ENCODE assay signal across 1 cellular context in the genomic region with DNA sequence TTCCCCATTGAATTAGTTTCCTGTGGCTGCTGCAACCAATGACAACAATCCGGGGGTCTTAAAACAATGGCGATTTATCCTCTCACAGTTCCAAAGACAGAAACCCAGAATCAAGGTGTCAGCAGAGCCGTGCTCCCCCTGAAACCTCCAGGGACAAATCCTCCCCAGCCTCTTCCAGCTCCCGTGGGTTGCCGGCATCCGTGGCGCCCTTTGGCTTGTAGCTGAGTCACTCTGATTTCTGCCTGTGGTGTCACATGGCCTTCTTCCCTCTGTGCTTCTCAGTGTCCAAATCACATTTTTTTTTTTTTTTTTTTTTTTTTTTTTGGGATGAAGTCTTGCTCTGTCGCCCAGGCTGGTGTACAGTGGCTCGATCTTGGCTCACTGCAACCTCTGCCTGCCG.
A peak's percentile ranks its signal among the peaks of the same experiment; 100 is the strongest.
TF ChIP-seq lines count a peak whose summit lies in the region.

No MANE protein-coding gene starts in this region.

TF ChIP-seq in K562, 482 proteins besides CTCF, POLR2A, EP300 and RAD21 (continued from another document and continues in another):
- TF ChIP-seq ZFX (CRISPR knock-in tag; IDR thresholded peaks at IDR 0.05) (no peak), PHB2 (IDR thresholded peaks at IDR 0.05; ENCODE audit: low read depth) (no peak), HDAC6 (IDR thresholded peaks at IDR 0.05; ENCODE audit: low read depth, low read length) (no peak), PYGO2 (tag; IDR thresholded peaks at IDR 0.05) (no peak), CBX5 (IDR thresholded peaks at IDR 0.05; ENCODE audit: borderline replicate concordance, low read depth) (no peak), TCF7L2 (IDR thresholded peaks at IDR 0.05; ENCODE audit: low read depth, low read length) (no peak), SMAD1 (IDR thresholded peaks at IDR 0.05; ENCODE audit: low read depth, low read length, partially characterized antibody) (no peak), ZNF263 (CRISPR knock-in tag; IDR thresholded peaks at IDR 0.05; ENCODE audit: borderline replicate concordance) (peak; percentile 53; the same call in 1 of the 2 replicates), ZNF23 (CRISPR knock-in tag; IDR thresholded peaks at IDR 0.05) (no peak), DIDO1 (tag; IDR thresholded peaks at IDR 0.05; ENCODE audit: low read depth) (no peak), MTA1 (IDR thresholded peaks at IDR 0.05; ENCODE audit: borderline replicate concordance) (no peak), CBX8 (IDR thresholded peaks at IDR 0.05; ENCODE audit: borderline replicate concordance, extremely low read depth, low read depth, low read length, poor library complexity, severe bottlenecking) (no peak), ZC3H11A (IDR thresholded peaks at IDR 0.05; ENCODE audit: low read depth, low read length) (no peak), FOXM1 (IDR thresholded peaks at IDR 0.05; ENCODE audit: low read depth) (no peak), FOXM1 (CRISPR knock-in tag; IDR thresholded peaks at IDR 0.05; ENCODE audit: low read depth) (no peak), BRD4 (IDR thresholded peaks at IDR 0.05) (no peak), MBD2 (IDR thresholded peaks at IDR 0.05; ENCODE audit: borderline replicate concordance, low read depth) (no peak), ZNF717 (CRISPR knock-in tag; IDR thresholded peaks at IDR 0.05) (no peak), DNMT1 (IDR thresholded peaks at IDR 0.05) (no peak), ZNF197 (CRISPR knock-in tag; IDR thresholded peaks at IDR 0.05; ENCODE audit: low read depth) (no peak), MYC (IDR thresholded peaks at IDR 0.05; ENCODE audit: low read depth, low read length) (no peak), MYC (CRISPR knock-in tag; IDR thresholded peaks at IDR 0.05; ENCODE audit: borderline replicate concordance, low read depth) (no peak), NFE2 (IDR thresholded peaks at IDR 0.05; ENCODE audit: low read depth) (peak; percentile 55; the same call in 1 of the 2 replicates), MAFG (tag; conservative IDR thresholded peaks at IDR 0.05) (0 out of 2 replicates have a peak, but pooled peaks have one; percentile 10), U2AF1 (optimal IDR thresholded peaks at IDR 0.05; ENCODE audit: low read depth, low read length) (no peak), NR2F6 (CRISPR knock-in tag; IDR thresholded peaks at IDR 0.05) (no peak), XRCC3 (IDR thresholded peaks at IDR 0.05) (no peak)
- TF ChIP-seq, protein P1, sequence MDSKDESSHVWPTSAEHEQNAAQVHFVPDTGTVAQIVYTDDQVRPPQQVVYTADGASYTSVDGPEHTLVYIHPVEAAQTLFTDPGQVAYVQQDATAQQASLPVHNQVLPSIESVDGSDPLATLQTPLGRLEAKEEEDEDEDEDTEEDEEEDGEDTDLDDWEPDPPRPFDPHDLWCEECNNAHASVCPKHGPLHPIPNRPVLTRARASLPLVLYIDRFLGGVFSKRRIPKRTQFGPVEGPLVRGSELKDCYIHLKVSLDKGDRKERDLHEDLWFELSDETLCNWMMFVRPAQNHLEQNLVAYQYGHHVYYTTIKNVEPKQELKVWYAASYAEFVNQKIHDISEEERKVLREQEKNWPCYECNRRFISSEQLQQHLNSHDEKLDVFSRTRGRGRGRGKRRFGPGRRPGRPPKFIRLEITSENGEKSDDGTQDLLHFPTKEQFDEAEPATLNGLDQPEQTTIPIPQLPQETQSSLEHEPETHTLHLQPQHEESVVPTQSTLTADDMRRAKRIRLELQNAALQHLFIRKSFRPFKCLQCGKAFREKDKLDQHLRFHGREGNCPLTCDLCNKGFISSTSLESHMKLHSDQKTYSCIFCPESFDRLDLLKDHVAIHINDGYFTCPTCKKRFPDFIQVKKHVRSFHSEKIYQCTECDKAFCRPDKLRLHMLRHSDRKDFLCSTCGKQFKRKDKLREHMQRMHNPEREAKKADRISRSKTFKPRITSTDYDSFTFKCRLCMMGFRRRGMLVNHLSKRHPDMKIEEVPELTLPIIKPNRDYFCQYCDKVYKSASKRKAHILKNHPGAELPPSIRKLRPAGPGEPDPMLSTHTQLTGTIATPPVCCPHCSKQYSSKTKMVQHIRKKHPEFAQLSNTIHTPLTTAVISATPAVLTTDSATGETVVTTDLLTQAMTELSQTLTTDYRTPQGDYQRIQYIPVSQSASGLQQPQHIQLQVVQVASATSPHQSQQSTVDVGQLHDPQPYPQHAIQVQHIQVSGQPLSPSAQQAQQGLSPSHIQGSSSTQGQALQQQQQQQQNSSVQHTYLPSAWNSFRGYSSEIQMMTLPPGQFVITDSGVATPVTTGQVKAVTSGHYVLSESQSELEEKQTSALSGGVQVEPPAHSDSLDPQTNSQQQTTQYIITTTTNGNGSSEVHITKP (IDR thresholded peaks at IDR 0.05; ENCODE audit: partially characterized antibody): peak; percentile 85
- TF ChIP-seq, protein P2, sequence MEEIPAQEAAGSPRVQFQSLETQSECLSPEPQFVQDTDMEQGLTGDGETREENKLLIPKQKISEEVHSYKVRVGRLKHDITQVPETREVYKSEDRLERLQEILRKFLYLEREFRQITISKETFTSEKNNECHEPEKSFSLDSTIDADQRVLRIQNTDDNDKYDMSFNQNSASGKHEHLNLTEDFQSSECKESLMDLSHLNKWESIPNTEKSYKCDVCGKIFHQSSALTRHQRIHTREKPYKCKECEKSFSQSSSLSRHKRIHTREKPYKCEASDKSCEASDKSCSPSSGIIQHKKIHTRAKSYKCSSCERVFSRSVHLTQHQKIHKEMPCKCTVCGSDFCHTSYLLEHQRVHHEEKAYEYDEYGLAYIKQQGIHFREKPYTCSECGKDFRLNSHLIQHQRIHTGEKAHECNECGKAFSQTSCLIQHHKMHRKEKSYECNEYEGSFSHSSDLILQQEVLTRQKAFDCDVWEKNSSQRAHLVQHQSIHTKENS (CRISPR knock-in tag; IDR thresholded peaks at IDR 0.05): no peak
- TF ChIP-seq, protein P3, sequence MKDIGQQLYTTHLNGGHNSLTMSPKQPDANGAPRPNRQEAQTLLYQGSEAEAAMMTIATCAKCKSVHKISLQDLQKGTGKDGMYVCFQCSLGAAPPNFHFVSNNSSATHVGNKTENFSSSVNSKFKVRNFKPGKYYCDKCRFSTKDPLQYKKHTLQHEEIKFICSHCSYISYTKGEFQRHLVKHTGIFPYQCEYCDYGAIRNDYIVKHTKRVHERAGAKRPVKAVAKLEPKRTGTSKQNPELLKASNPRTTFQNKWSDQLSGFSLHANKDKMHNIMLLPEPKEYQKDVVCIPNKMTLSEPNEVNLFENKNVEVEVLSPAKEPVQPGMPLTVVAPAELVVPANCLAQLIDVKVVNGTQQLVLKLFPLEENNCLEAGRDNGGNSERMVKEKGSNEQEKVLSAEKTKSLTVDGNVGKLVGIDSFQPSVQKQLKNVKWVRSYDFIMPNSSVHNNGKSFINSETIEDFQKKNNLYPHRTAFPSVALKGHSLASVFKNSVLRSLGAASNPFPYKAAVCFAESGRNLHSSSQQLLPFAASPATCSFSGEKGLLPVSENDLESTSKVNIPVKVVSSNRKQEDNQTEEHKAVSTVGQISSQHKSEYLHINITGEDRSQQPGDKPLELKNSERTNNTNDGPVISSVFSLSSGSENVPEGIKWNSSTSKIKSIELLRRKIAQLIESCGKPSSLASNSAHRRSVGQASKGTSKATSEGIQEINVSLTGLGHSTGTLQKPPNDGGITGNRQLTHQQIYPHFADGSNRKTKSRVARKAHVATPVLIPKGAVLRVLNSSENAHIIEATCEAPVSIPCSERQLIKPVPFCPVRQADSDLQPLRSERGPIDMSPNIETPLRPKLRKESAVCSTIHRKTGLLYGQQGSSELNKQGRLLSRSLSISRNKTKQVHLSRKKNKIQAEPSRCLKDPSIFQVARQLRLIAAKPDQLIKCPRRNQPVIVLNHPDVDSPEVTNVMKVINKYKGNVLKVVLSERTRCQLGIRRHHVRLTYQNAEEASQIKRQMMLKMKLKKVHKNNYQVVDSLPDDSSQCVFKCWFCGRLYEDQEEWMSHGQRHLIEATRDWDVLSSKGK (CRISPR knock-in tag; IDR thresholded peaks at IDR 0.05): no peak
- TF ChIP-seq, protein P4, sequence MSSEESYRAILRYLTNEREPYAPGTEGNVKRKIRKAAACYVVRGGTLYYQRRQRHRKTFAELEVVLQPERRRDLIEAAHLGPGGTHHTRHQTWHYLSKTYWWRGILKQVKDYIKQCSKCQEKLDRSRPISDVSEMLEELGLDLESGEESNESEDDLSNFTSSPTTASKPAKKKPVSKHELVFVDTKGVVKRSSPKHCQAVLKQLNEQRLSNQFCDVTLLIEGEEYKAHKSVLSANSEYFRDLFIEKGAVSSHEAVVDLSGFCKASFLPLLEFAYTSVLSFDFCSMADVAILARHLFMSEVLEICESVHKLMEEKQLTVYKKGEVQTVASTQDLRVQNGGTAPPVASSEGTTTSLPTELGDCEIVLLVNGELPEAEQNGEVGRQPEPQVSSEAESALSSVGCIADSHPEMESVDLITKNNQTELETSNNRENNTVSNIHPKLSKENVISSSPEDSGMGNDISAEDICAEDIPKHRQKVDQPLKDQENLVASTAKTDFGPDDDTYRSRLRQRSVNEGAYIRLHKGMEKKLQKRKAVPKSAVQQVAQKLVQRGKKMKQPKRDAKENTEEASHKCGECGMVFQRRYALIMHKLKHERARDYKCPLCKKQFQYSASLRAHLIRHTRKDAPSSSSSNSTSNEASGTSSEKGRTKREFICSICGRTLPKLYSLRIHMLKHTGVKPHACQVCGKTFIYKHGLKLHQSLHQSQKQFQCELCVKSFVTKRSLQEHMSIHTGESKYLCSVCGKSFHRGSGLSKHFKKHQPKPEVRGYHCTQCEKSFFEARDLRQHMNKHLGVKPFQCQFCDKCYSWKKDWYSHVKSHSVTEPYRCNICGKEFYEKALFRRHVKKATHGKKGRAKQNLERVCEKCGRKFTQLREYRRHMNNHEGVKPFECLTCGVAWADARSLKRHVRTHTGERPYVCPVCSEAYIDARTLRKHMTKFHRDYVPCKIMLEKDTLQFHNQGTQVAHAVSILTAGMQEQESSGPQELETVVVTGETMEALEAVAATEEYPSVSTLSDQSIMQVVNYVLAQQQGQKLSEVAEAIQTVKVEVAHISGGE (CRISPR knock-in tag; IDR thresholded peaks at IDR 0.05): no peak
- TF ChIP-seq, protein P5, sequence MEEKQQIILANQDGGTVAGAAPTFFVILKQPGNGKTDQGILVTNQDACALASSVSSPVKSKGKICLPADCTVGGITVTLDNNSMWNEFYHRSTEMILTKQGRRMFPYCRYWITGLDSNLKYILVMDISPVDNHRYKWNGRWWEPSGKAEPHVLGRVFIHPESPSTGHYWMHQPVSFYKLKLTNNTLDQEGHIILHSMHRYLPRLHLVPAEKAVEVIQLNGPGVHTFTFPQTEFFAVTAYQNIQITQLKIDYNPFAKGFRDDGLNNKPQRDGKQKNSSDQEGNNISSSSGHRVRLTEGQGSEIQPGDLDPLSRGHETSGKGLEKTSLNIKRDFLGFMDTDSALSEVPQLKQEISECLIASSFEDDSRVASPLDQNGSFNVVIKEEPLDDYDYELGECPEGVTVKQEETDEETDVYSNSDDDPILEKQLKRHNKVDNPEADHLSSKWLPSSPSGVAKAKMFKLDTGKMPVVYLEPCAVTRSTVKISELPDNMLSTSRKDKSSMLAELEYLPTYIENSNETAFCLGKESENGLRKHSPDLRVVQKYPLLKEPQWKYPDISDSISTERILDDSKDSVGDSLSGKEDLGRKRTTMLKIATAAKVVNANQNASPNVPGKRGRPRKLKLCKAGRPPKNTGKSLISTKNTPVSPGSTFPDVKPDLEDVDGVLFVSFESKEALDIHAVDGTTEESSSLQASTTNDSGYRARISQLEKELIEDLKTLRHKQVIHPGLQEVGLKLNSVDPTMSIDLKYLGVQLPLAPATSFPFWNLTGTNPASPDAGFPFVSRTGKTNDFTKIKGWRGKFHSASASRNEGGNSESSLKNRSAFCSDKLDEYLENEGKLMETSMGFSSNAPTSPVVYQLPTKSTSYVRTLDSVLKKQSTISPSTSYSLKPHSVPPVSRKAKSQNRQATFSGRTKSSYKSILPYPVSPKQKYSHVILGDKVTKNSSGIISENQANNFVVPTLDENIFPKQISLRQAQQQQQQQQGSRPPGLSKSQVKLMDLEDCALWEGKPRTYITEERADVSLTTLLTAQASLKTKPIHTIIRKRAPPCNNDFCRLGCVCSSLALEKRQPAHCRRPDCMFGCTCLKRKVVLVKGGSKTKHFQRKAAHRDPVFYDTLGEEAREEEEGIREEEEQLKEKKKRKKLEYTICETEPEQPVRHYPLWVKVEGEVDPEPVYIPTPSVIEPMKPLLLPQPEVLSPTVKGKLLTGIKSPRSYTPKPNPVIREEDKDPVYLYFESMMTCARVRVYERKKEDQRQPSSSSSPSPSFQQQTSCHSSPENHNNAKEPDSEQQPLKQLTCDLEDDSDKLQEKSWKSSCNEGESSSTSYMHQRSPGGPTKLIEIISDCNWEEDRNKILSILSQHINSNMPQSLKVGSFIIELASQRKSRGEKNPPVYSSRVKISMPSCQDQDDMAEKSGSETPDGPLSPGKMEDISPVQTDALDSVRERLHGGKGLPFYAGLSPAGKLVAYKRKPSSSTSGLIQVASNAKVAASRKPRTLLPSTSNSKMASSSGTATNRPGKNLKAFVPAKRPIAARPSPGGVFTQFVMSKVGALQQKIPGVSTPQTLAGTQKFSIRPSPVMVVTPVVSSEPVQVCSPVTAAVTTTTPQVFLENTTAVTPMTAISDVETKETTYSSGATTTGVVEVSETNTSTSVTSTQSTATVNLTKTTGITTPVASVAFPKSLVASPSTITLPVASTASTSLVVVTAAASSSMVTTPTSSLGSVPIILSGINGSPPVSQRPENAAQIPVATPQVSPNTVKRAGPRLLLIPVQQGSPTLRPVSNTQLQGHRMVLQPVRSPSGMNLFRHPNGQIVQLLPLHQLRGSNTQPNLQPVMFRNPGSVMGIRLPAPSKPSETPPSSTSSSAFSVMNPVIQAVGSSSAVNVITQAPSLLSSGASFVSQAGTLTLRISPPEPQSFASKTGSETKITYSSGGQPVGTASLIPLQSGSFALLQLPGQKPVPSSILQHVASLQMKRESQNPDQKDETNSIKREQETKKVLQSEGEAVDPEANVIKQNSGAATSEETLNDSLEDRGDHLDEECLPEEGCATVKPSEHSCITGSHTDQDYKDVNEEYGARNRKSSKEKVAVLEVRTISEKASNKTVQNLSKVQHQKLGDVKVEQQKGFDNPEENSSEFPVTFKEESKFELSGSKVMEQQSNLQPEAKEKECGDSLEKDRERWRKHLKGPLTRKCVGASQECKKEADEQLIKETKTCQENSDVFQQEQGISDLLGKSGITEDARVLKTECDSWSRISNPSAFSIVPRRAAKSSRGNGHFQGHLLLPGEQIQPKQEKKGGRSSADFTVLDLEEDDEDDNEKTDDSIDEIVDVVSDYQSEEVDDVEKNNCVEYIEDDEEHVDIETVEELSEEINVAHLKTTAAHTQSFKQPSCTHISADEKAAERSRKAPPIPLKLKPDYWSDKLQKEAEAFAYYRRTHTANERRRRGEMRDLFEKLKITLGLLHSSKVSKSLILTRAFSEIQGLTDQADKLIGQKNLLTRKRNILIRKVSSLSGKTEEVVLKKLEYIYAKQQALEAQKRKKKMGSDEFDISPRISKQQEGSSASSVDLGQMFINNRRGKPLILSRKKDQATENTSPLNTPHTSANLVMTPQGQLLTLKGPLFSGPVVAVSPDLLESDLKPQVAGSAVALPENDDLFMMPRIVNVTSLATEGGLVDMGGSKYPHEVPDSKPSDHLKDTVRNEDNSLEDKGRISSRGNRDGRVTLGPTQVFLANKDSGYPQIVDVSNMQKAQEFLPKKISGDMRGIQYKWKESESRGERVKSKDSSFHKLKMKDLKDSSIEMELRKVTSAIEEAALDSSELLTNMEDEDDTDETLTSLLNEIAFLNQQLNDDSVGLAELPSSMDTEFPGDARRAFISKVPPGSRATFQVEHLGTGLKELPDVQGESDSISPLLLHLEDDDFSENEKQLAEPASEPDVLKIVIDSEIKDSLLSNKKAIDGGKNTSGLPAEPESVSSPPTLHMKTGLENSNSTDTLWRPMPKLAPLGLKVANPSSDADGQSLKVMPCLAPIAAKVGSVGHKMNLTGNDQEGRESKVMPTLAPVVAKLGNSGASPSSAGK (IDR thresholded peaks at IDR 0.05): no peak
